In genomic region chr6:141335889-141336288, GRCh38 we compare ENCODE assay signal across 25 cellular contexts.
DNase-seq lines count a peak whose midpoint lies in the region; ATAC-seq, FAIRE-seq and TF ChIP-seq lines count a peak whose summit lies in the region.
"Had no signal": no experiment of that assay in that cellular context is flagged by ENCODE, and none has a peak within 500 bp of the region (broad histone marks: within the 10 kb centered on the region; RNA-seq: fewer than 3 reads in every experiment).

No MANE protein-coding gene starts in this region.

- in situ Hi-C loops in mammary epithelial cell (cut with MboI; ENCODE audit: low sequenced_read_pairs in 2 of 2), result no loop called here

- no peak overlapping the region for H3K4me2 ChIP-seq in mammary epithelial cell (ENCODE audit: insufficient read depth, low read depth, low read length)
- H3K4me2 ChIP-seq: BLaER1 treated with 17β-estradiol and CSF1 and Interleukin-3, amounts not matched to agents 10 nM and 100 nM had no signal

- no peaks in the 10 kb centered on the region for H3K9me3 ChIP-seq in mammary epithelial cell (replicated peaks; ENCODE audit: insufficient read depth, low read length)
- H3K9me3 ChIP-seq in breast epithelium, result no peaks in the 10 kb centered on the region
- no peaks in the 10 kb centered on the region for H3K9me3 ChIP-seq in lower lobe of right lung
- H3K9me3 ChIP-seq in upper lobe of right lung, result no peaks in the 10 kb centered on the region
- H3K9me3 ChIP-seq: BLaER1 treated with 17β-estradiol and CSF1 and Interleukin-3, amounts not matched to agents 10 nM and 100 nM; Caco-2 had no signal

- CTCF ChIA-PET in mammary epithelial cell (lab: Charles Lee; ENCODE audit: low non-redundant PET), result no interaction called here

- no peaks in the 10 kb centered on the region for H3K79me2 ChIP-seq in mammary epithelial cell (ENCODE audit: insufficient read depth, low read length)

- peak overlapping the region; percentile 17 for H2AFZ ChIP-seq in mammary epithelial cell (ENCODE audit: low read depth, low read length)

- TF ChIP-seq POLR2A in breast epithelium (IDR thresholded peaks at IDR 0.05), result no peak
- TF ChIP-seq POLR2A in H54 (IDR thresholded peaks at IDR 0.05; ENCODE audit: low read depth, low read length), result no peak

- no peaks in the 10 kb centered on the region for H4K20me1 ChIP-seq in mammary epithelial cell (ENCODE audit: insufficient read depth, low read length)
- H4K20me1 ChIP-seq: BLaER1 treated with 17β-estradiol and CSF1 and Interleukin-3, amounts not matched to agents 10 nM and 100 nM had no signal

- no peaks in the 10 kb centered on the region for H3K36me3 ChIP-seq in mammary epithelial cell (ENCODE audit: insufficient read depth, low read length)
- no peaks in the 10 kb centered on the region for H3K36me3 ChIP-seq in breast epithelium
- H3K36me3 ChIP-seq in lower lobe of right lung, result no peaks in the 10 kb centered on the region
- no peaks in the 10 kb centered on the region for H3K36me3 ChIP-seq in upper lobe of right lung
- H3K36me3 ChIP-seq: BLaER1 treated with 17β-estradiol and CSF1 and Interleukin-3, amounts not matched to agents 10 nM and 100 nM had no signal

- H3K27me3 ChIP-seq in mammary epithelial cell (ENCODE audit: insufficient read depth, low read length), result no peaks in the 10 kb centered on the region
- H3K27me3 ChIP-seq in breast epithelium, result no peaks in the 10 kb centered on the region
- H3K27me3 ChIP-seq in lower lobe of right lung (ENCODE audit: low read depth), result no peaks in the 10 kb centered on the region
- H3K27me3 ChIP-seq in upper lobe of right lung, result no peaks in the 10 kb centered on the region
- H3K27me3 ChIP-seq: BLaER1 treated with 17β-estradiol and CSF1 and Interleukin-3, amounts not matched to agents 10 nM and 100 nM had no signal

- no peak overlapping the region for H3K9ac ChIP-seq in mammary epithelial cell (ENCODE audit: insufficient read depth, low read length)
- H3K9ac ChIP-seq: BLaER1 treated with 17β-estradiol and CSF1 and Interleukin-3, amounts not matched to agents 10 nM and 100 nM had no signal

- dilution Hi-C loops in mammary epithelial cell (cut with HindIII; ENCODE audit: low sequenced_read_pairs), result no loop called here

- BruUV-seq in mammary epithelial cell (replicated peaks; lab: Mats Ljungman, UMichigan), result no TSS peak

- ATAC-seq in lower lobe of right lung (peak; percentile 42 to 73), upper lobe of right lung (peak; percentile 61)
- ATAC-seq: GM12878, HepG2 had no signal

- WGBS in mammary epithelial cell (ENCODE audit: low coverage, missing lambda C conversion rate), result 56% methylated on average over 4 of the region's 4 CpGs

- no peak for FAIRE-seq in H54 (lab: Jason Lieb, UNC)
- FAIRE-seq: GM12878, H1, HepG2 had no signal

- H3K4me3 ChIP-seq in mammary epithelial cell (replicated peaks in 1 of 3; ENCODE audit: insufficient read depth in 1 of 3, low read depth in 2 of 3, low read length in 3 of 3) (no peak overlapping the region), breast epithelium (no peak overlapping the region), lower lobe of right lung (no peak overlapping the region), upper lobe of right lung (no peak overlapping the region)
- H3K4me3 ChIP-seq: BLaER1 treated with 17β-estradiol and CSF1 and Interleukin-3, amounts not matched to agents 10 nM and 100 nM; GM12878; SK-N-MC had no signal

- intact Hi-C loops in mammary epithelial cell (cut with micrococcal nuclease) (no loop called here), breast epithelium (cut with DNase I; ENCODE audit: low total_unique reads) (no loop called here), lower lobe of right lung (cut with DNase I) (no loop called here), upper lobe of right lung (cut with DNase I) (no loop called here)

- H3K4me1 ChIP-seq in mammary epithelial cell (ENCODE audit: insufficient read depth, low read length), result no peaks in the 10 kb centered on the region
- H3K4me1 ChIP-seq in breast epithelium, result no peaks in the 10 kb centered on the region
- H3K4me1 ChIP-seq in lower lobe of right lung, result no peaks in the 10 kb centered on the region
- H3K4me1 ChIP-seq in upper lobe of right lung, result no peaks in the 10 kb centered on the region
- H3K4me1 ChIP-seq: BLaER1 treated with 17β-estradiol and CSF1 and Interleukin-3, amounts not matched to agents 10 nM and 100 nM; Caco-2 had no signal

- H3K27ac ChIP-seq in mammary epithelial cell (ENCODE audit: insufficient read depth, low read depth, low read length), result no peak overlapping the region
- no peak overlapping the region for H3K27ac ChIP-seq in breast epithelium
- peak overlapping the region; percentile 28 for H3K27ac ChIP-seq in VCaP
- H3K27ac ChIP-seq in lower lobe of right lung, result no peak overlapping the region
- H3K27ac ChIP-seq in upper lobe of right lung, result no peak overlapping the region
- H3K27ac ChIP-seq: 22Rv1; BLaER1 treated with 17β-estradiol and CSF1 and Interleukin-3, amounts not matched to agents 10 nM and 100 nM; HL-60; SK-N-MC had no signal

- DNase-seq in mammary epithelial cell (no peak), breast epithelium (ENCODE audit: low spot score in 2 of 2) (no peak), lower lobe of right lung (no peak), upper lobe of right lung (no peak), H54 (ENCODE audit: insufficient read length, low spot score) (no peak), middle frontal gyrus (ENCODE audit: extremely low spot score, low spot score) (no peak), NCI-H2227 treated with DMSO at 0.1 percent for 48 hours (lab: John Stamatoyannopoulos, UW) (no peak)
- DNase-seq: Caco-2; CD4-positive, alpha-beta memory T cell; DND-41; KG1; NCI-H1105; NCI-H146; NCI-H2029; NCI-H345; RPMI8226; SHP77 treated with DMSO at 0.1 percent for 48 hours had no signal

- no peak for TF ChIP-seq CTCF in mammary epithelial cell (conservative IDR thresholded peaks at IDR 0.05 in 1 of 2, IDR thresholded peaks at IDR 0.05 in 1 of 2; ENCODE audit: extremely low read depth in 1 of 2, insufficient read depth in 1 of 2, low read depth in 1 of 2, low read length in 2 of 2)
- no peak for TF ChIP-seq CTCF in breast epithelium (IDR thresholded peaks at IDR 0.05)
- no peak for TF ChIP-seq CTCF in VCaP (conservative IDR thresholded peaks at IDR 0.05)
- no peak for TF ChIP-seq CTCF in lower lobe of right lung (IDR thresholded peaks at IDR 0.05)
- TF ChIP-seq CTCF in upper lobe of right lung (IDR thresholded peaks at IDR 0.05), result no peak
